12 cellular contexts compared by ENCODE assay signal in genomic region chr6:21886601-21887091, GRCh38.
DNase-seq lines count a peak whose midpoint lies in the region; ATAC-seq, FAIRE-seq and TF ChIP-seq lines count a peak whose summit lies in the region.
"Had no signal": no experiment of that assay in that cellular context is flagged by ENCODE, and none has a peak within 500 bp of the region (broad histone marks: within the 10 kb centered on the region; RNA-seq: fewer than 3 reads in every experiment).

No MANE protein-coding gene starts in this region.

- H3K4me1 Mint-ChIP-seq in HFFc6 (ENCODE audit: low read depth), result no peaks in the 10 kb centered on the region

- no peak for TF ChIP-seq CTCF in 22Rv1 (IDR thresholded peaks at IDR 0.05)
- no peak for TF ChIP-seq CTCF in HFFc6 (IDR thresholded peaks at IDR 0.05)
- no peak for TF ChIP-seq CTCF in bronchial epithelial cell (IDR thresholded peaks at IDR 0.05; ENCODE audit: insufficient read depth, low read length, severe bottlenecking)

- DNase-seq in HFFc6 (peak; percentile 8), bronchial epithelial cell (ENCODE audit: low read depth) (peak; percentile 50), activated gamma-delta T cell (lab: John Stamatoyannopoulos, UW) (no peak), NCI-H345 treated with DMSO at 0.1 percent for 48 hours (lab: John Stamatoyannopoulos, UW; ENCODE audit: unreplicated experiment) (no peak)
- DNase-seq in activated naive CD4-positive, alpha-beta T cell treated with anti-CD3 and anti-CD28 coated beads, Interleukin-2, amount 50 U/mL, for 72 hours (ENCODE audit: low spot score in 2 of 2), result no peak
- DNase-seq: activated CD8-positive, alpha-beta memory T cell treated with anti-CD3 and anti-CD28 coated beads, Interleukin-2, amount 50 U/mL, for 4 hours; adrenal gland; Kasumi-1 had no signal

- no peaks in the 10 kb centered on the region for H3K9me3 Mint-ChIP-seq in HFFc6
- peaks cover 6 to 11% of the 10 kb centered on the region in 2 donors for H3K9me3 Mint-ChIP-seq in activated naive CD4-positive, alpha-beta T cell treated with anti-CD3 and anti-CD28 coated beads, Interleukin-2, amount 50 U/mL, for 72 hours

- ATAC-seq in activated naive CD4-positive, alpha-beta T cell treated with anti-CD3 and anti-CD28 coated beads, Interleukin-2, amount 50 U/mL, for 72 hours, result no peak
- no peak for ATAC-seq in GM19023 (IDR thresholded peaks at IDR 0.05; ENCODE audit: unreplicated experiment)

- no peaks in the 10 kb centered on the region for H3K9me3 ChIP-seq in muscle layer of duodenum (ENCODE audit: control insufficient read depth in 1 of 2, low read length in 2 of 2)
- H3K9me3 ChIP-seq: adrenal gland had no signal

- peaks cover 5 to 20% of the 10 kb centered on the region in 2 donors for H3K4me1 ChIP-seq in muscle layer of duodenum (ENCODE audit: control insufficient read depth in 1 of 2, insufficient read depth in 2 of 2, low read length in 2 of 2)
- H3K4me1 ChIP-seq: adrenal gland had no signal

- H3K4me3 ChIP-seq in bronchial epithelial cell (ENCODE audit: low read depth, low read length) (no peak overlapping the region), muscle layer of duodenum (ENCODE audit: low read depth in 1 of 2, low read length in 2 of 2) (no peak overlapping the region)
- H3K4me3 ChIP-seq: adrenal gland had no signal

- peaks cover 8% of the 10 kb centered on the region; the same call in 1 of the 2 replicates for H3K36me3 Mint-ChIP-seq in HFFc6 (ENCODE audit: low read depth)
- no peaks in the 10 kb centered on the region for H3K36me3 Mint-ChIP-seq in activated naive CD4-positive, alpha-beta T cell treated with anti-CD3 and anti-CD28 coated beads, Interleukin-2, amount 50 U/mL, for 72 hours

- H3K27me3 ChIP-seq in bronchial epithelial cell (ENCODE audit: control insufficient read depth, insufficient read depth, low read length) (no peaks in the 10 kb centered on the region), muscle layer of duodenum (ENCODE audit: low read depth, low read length) (no peaks in the 10 kb centered on the region)
- H3K27me3 ChIP-seq: adrenal gland had no signal

- H3K36me3 ChIP-seq in bronchial epithelial cell (ENCODE audit: control insufficient read depth, insufficient read depth, low read length) (no peaks in the 10 kb centered on the region), muscle layer of duodenum (ENCODE audit: control insufficient read depth in 1 of 2, insufficient read depth in 2 of 2, low read length in 2 of 2) (no peaks in the 10 kb centered on the region)
- H3K36me3 ChIP-seq: adrenal gland had no signal

- no peak overlapping the region for H3K4me3 Mint-ChIP-seq in HFFc6

- H3K27ac Mint-ChIP-seq in HFFc6, result no peak overlapping the region
- no peak overlapping the region for H3K27ac Mint-ChIP-seq in activated naive CD4-positive, alpha-beta T cell treated with anti-CD3 and anti-CD28 coated beads, Interleukin-2, amount 50 U/mL, for 72 hours

- no peaks in the 10 kb centered on the region; the same call in 1 of the 2 replicates for H3K27me3 Mint-ChIP-seq in HFFc6 (ENCODE audit: insufficient read depth)

- FAIRE-seq in bronchial epithelial cell (lab: Jason Lieb, UNC), result no peak
- FAIRE-seq: TTC549 had no signal

- H3K27ac ChIP-seq in 22Rv1 (peak overlapping the region; percentile 40), muscle layer of duodenum (ENCODE audit: low read length) (peak overlapping the region; percentile 37)
- H3K27ac ChIP-seq: adrenal gland had no signal

Comparison
In these comparisons a context has a peak if more than half of its experiments do, and no peak if none do; other contexts are left out.
1. DNase-seq: peak in HFFc6 (single experiment) and bronchial epithelial cell (single experiment); none in activated gamma-delta T cell (single experiment), NCI-H345 treated with DMSO at 0.1 percent for 48 hours (single experiment) and activated naive CD4-positive, alpha-beta T cell treated with anti-CD3 and anti-CD28 coated beads, Interleukin-2, amount 50 U/mL, for 72 hours (0 of 2).